ENCODE assay signal across 13 cellular contexts in genomic region chr9:14205463-14205862, GRCh38.
DNase-seq lines count a peak whose midpoint lies in the region; ATAC-seq, FAIRE-seq and TF ChIP-seq lines count a peak whose summit lies in the region.
"Had no signal": no experiment of that assay in that cellular context is flagged by ENCODE, and none has a peak within 500 bp of the region (broad histone marks: within the 10 kb centered on the region; RNA-seq: fewer than 3 reads in every experiment).

No MANE protein-coding gene starts in this region.

- no peaks in the 10 kb centered on the region for H3K27me3 ChIP-seq in ovary

- intact Hi-C loops in Right ventricle myocardium inferior (cut with DNase I) (loop anchor here (2.0 to 10.0 kb wide), 2 partner anchors 109 to 181 kb away; partner anchors contain the start of gene NFIB), cardiac septum (cut with DNase I) (no loop called here), MCF 10A (cut with micrococcal nuclease) (no loop called here), ovary (cut with DNase I) (loop anchor here in 1 of 4 donors (10.0 kb wide), 1 partner anchor 109 kb away; the partner anchor contains the start of gene NFIB)

- no peak overlapping the region for H3K4me3 Mint-ChIP-seq in MCF 10A (ENCODE audit: unreplicated experiment)
- H3K4me3 Mint-ChIP-seq: effector memory CD8-positive, alpha-beta T cell had no signal

- H3K4me3 ChIP-seq in ovary, result no peak overlapping the region

- TF ChIP-seq EP300 in ovary (IDR thresholded peaks at IDR 0.05), result no peak

- H3K9me3 ChIP-seq in ovary, result no peaks in the 10 kb centered on the region

- no peaks in the 10 kb centered on the region for H3K27me3 Mint-ChIP-seq in MCF 10A (ENCODE audit: insufficient read depth, unreplicated experiment)
- H3K27me3 Mint-ChIP-seq: effector memory CD8-positive, alpha-beta T cell had no signal

- CTCF ChIA-PET in MCF 10A (lab: Yijun Ruan, JAX), result interaction anchor here (0.7 to 0.9 kb wide), 3 partner anchors 73 to 777 kb away, joined by 3 to 4 read pairs (median 3); no protein-coding TSS in a partner anchor

- H3K27ac Mint-ChIP-seq in MCF 10A (ENCODE audit: low read depth, unreplicated experiment), result peak overlapping the region; percentile 57
- H3K27ac Mint-ChIP-seq: effector memory CD8-positive, alpha-beta T cell had no signal

- TF ChIP-seq POLR2A in ovary (IDR thresholded peaks at IDR 0.05), result no peak

- DNase-seq in Right ventricle myocardium inferior (ENCODE audit: missing footprints) (no peak), cardiac septum (ENCODE audit: low spot score) (no peak), MCF 10A (ENCODE audit: unreplicated experiment) (peak; percentile 70), hepatic stellate cell (ENCODE audit: low spot score) (peak; percentile 26), urothelium cell line (ENCODE audit: low spot score) (peak; percentile 12), SIG-M5 treated with dmso at 0.1 percent for 504 hours (lab: John Stamatoyannopoulos, UW; ENCODE audit: unreplicated experiment) (no peak), ovary (no peak)
- DNase-seq: activated CD4-positive, alpha-beta T cell treated with anti-CD3 and anti-CD28 coated beads for 48 hours; activated naive CD4-positive, alpha-beta T cell treated with Interleukin-2 at 50 U/mL for 16 hours; effector memory CD8-positive, alpha-beta T cell; NCI-H1694 treated with DMSO at 0.1 percent for 48 hours had no signal

- POLR2A ChIA-PET in MCF 10A (lab: Yijun Ruan, JAX), result interaction anchor here (0.7 to 2.7 kb wide), 17 partner anchors 8 to 107 kb away, joined by 3 to 16 read pairs (median 4); no protein-coding TSS in a partner anchor

- H3K4me1 ChIP-seq in ovary (ENCODE audit: insufficient read depth), result peaks cover 2% of the 10 kb centered on the region

- BruUV-seq in MCF 10A (replicated peaks; lab: Mats Ljungman, UMichigan), result no TSS peak

- H3K4me1 Mint-ChIP-seq in MCF 10A (ENCODE audit: insufficient read depth, unreplicated experiment), result peaks cover 40% of the 10 kb centered on the region

- H3K27ac ChIP-seq in ovary, result no peak overlapping the region
- H3K27ac ChIP-seq: HL-60 had no signal

- WGBS in ovary, 3 donors, result 39 to 49% (median 39%) methylated on average over 1 of the region's 1 CpG

- TF ChIP-seq CTCF in MCF 10A (IDR thresholded peaks at IDR 0.05; ENCODE audit: unreplicated experiment) (no peak), ovary (IDR thresholded peaks at IDR 0.05) (no peak)

- peak; percentile 58 for ATAC-seq in Right ventricle myocardium inferior
- ATAC-seq in HG02973 (IDR thresholded peaks at IDR 0.05; ENCODE audit: unreplicated experiment), result no peak
- ATAC-seq: effector memory CD8-positive, alpha-beta T cell had no signal

- H3K9me3 Mint-ChIP-seq in MCF 10A (ENCODE audit: unreplicated experiment), result no peaks in the 10 kb centered on the region

- H3K36me3 Mint-ChIP-seq in MCF 10A (ENCODE audit: insufficient read depth, unreplicated experiment), result peaks cover 19% of the 10 kb centered on the region

- no peak for FAIRE-seq in urothelium cell line (lab: Jason Lieb, UNC)

- H3K36me3 ChIP-seq in ovary, result no peaks in the 10 kb centered on the region

Comparison
In these comparisons a context has a peak if more than half of its experiments do, and no peak if none do; other contexts are left out.
1. DNase-seq: peak in MCF 10A (single experiment), hepatic stellate cell (single experiment) and urothelium cell line (single experiment); none in Right ventricle myocardium inferior (single experiment), cardiac septum (single experiment), SIG-M5 treated with dmso at 0.1 percent for 504 hours (single experiment) and ovary (0 of 5).